ENCODE assay signal across 8 cellular contexts in the genomic region with DNA sequence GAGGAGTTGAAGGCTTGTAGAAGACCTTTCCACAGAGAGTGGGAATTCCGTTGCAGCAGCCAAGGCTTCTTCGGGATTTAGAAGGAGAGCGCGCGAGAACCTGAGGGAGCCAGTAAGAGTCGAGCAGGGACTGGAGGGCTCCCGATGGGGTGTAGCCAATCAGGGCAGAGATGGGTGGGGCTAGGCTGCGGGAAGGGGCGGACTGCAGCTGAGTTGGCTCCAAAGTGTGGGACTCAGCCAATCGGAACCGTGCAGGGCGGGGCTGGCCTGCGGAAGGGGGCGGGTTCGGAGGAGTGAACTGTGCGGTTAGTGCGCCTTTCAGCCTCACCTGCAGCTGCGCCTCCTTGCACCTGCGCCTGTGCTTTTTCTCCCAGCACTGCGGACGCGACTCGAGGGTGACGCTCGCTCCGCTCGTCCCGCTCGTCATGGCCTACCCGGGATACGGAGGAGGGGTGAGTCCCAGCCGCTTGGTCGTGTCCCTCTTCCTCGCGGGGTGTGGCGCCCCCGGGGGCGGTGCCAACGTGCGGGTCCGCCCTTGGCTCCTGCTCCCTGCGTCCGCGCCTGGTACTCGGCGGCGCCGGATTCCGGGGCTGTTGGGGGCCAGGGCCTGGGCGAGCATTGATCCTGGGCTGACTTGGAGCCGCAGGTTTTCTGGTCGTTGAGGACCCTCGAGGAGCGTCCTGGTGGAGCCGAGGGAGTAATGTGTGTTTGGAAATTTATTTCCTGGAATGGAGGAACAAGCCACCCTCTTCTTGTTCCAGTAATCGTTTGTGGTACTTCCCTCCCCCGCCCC. TPM values are rescaled to one million over a fixed set of nuclear protein-coding genes. Genes with fewer than 3 reads are reported as not detected.
DNase-seq lines count a peak whose midpoint lies in the region; ATAC-seq and TF ChIP-seq lines count a peak whose summit lies in the region.

A gene with protein sequence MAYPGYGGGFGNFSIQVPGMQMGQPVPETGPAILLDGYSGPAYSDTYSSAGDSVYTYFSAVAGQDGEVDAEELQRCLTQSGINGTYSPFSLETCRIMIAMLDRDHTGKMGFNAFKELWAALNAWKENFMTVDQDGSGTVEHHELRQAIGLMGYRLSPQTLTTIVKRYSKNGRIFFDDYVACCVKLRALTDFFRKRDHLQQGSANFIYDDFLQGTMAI (plus strand): TSS at position 309 of the 793 bp plus-strand sequence. CDS start 117 bp downstream, at position 426.

- peak within 1 kb of the TSS; percentile 95 for H2AFZ ChIP-seq in trophoblast cell (ENCODE audit: insufficient read depth, low read length, poor library complexity)

- ATAC-seq in HG02678 (IDR thresholded peaks at IDR 0.05; ENCODE audit: unreplicated experiment) (peak; percentile 99), heart left ventricle (peak; percentile 100)

- intact Hi-C loops in heart left ventricle (cut with DNase I): loop anchor here in 1 of 10 donors (2.0 kb wide), 1 partner anchor 25 kb away; the partner anchor contains the start of gene IFIH1

- H3K4me3 ChIP-seq in GM12865 (ENCODE audit: low read depth, low read length) (peak within 1 kb of the TSS; percentile 61), heart left ventricle (peak within 1 kb of the TSS; percentile 57 to 87 (median 78)), trophoblast cell (ENCODE audit: low read depth, low read length) (peak within 1 kb of the TSS; percentile 96), tibial nerve (peak within 1 kb of the TSS; percentile 60 to 92 (median 76))

- no peaks in the 10 kb centered on the region for H3K9me3 Mint-ChIP-seq in T-helper 1 cell treated with Interleukin-12 subunit alpha and Interleukin-12 subunit beta and Interleukin-4 antibody, amounts not matched to agents 30 μg/mL and 1 μg/mL, for 36 hours

- H3K14ac ChIP-seq in trophoblast cell (ENCODE audit: low read length): peak within 1 kb of the TSS; percentile 60

- peaks cover 4% of the 10 kb centered on the region for H3K79me1 ChIP-seq in trophoblast cell (ENCODE audit: low read length)

- TF ChIP-seq EP300 in tibial nerve (IDR thresholded peaks at IDR 0.05): peak in 1 of 2 donors; percentile 82

- peak within 1 kb of the TSS; percentile 75 for H3K27ac Mint-ChIP-seq in T-helper 1 cell treated with Interleukin-12 subunit alpha and Interleukin-12 subunit beta and Interleukin-4 antibody, amounts not matched to agents 30 μg/mL and 1 μg/mL, for 36 hours

- peak within 1 kb of the TSS; percentile 71 for H3K9ac ChIP-seq in trophoblast cell (ENCODE audit: low read length)

- H4K12ac ChIP-seq in trophoblast cell (ENCODE audit: low read depth, low read length): peak within 1 kb of the TSS; percentile 7

- TF ChIP-seq POLR2A in heart left ventricle (IDR thresholded peaks at IDR 0.05) (peak in 1 of 2 donors; percentile 60), tibial nerve (IDR thresholded peaks at IDR 0.05) (peak in 1 of 2 donors; percentile 69)

- H4K8ac ChIP-seq in trophoblast cell (ENCODE audit: low read depth, low read length): peak within 1 kb of the TSS; percentile 82

- TF ChIP-seq CTCF in GM12865 (IDR thresholded peaks at IDR 0.05; ENCODE audit: insufficient read depth, low read depth, low read length, missing control alignments) (no peak), heart left ventricle (IDR thresholded peaks at IDR 0.05) (peak in 4 of 12 donors; percentile 11 to 31 (median 23)), tibial nerve (IDR thresholded peaks at IDR 0.05) (peak in 2 of 5 experiments; percentile 32 to 37)

- H3K9me3 ChIP-seq in heart left ventricle (no peaks in the 10 kb centered on the region), trophoblast cell (ENCODE audit: insufficient read depth, low read depth, low read length) (no peaks in the 10 kb centered on the region), tibial nerve (no peaks in the 10 kb centered on the region)

- peak; percentile 98 for DNase-seq in GM12865 (ENCODE audit: low read depth)
- DNase-seq in NCI-H1417 treated with DMSO at 0.1 percent for 48 hours (lab: John Stamatoyannopoulos, UW): peak; percentile 25
- peak; percentile 97 for DNase-seq in amniotic epithelial cell (ENCODE audit: low read depth)
- peak; percentile 97 to 98 (median 98) for DNase-seq in heart left ventricle
- DNase-seq in trophoblast cell: peak; percentile 97 to 98
- DNase-seq in tibial nerve (ENCODE audit: low spot score in 2 of 2): peak; percentile 94 to 95

- no peak within 1 kb of the TSS for H2BK5ac ChIP-seq in trophoblast cell (ENCODE audit: low read depth, low read length, poor library complexity)

- H2BK120ac ChIP-seq in trophoblast cell (ENCODE audit: insufficient read depth, low read length, poor library complexity): no peak within 1 kb of the TSS

- WGBS in heart left ventricle, 4 donors: 0 to 1% (median 0%) methylated on average over 40 to 57 of the region's 57 CpGs
- no CpG with 5 or more reads among the region's 57 CpGs for WGBS in trophoblast cell (ENCODE audit: extremely low coverage, insufficient coverage, insufficient read length)
- WGBS in tibial nerve, 2 donors: 1% methylated on average over 34 to 51 of the region's 57 CpGs

- H3K27me3 Mint-ChIP-seq in T-helper 1 cell treated with Interleukin-12 subunit alpha and Interleukin-12 subunit beta and Interleukin-4 antibody, amounts not matched to agents 30 μg/mL and 1 μg/mL, for 36 hours (ENCODE audit: low read depth): peaks cover 3% of the 10 kb centered on the region

- H3K4me1 ChIP-seq in heart left ventricle: peaks cover 0 to 18% (median 4%) of the 10 kb centered on the region in 12 donors
- H3K4me1 ChIP-seq in trophoblast cell (ENCODE audit: control insufficient read depth in 1 of 2, insufficient read depth in 2 of 2, low read length in 2 of 2): peaks cover 0 to 5% of the 10 kb centered on the region in 2 experiments
- peaks cover 0 to 32% (median 0%) of the 10 kb centered on the region in 4 donors for H3K4me1 ChIP-seq in tibial nerve

- no peaks in the 10 kb centered on the region for H3K27me3 ChIP-seq in heart left ventricle
- no peaks in the 10 kb centered on the region for H3K27me3 ChIP-seq in trophoblast cell (ENCODE audit: insufficient read depth, low read length)
- no peaks in the 10 kb centered on the region for H3K27me3 ChIP-seq in tibial nerve

- peak within 1 kb of the TSS; percentile 70 for H3K4me2 ChIP-seq in trophoblast cell (ENCODE audit: low read length)

- no peak within 1 kb of the TSS for H4K91ac ChIP-seq in trophoblast cell (ENCODE audit: low read depth, low read length)

- H3K36me3 Mint-ChIP-seq in T-helper 1 cell treated with Interleukin-12 subunit alpha and Interleukin-12 subunit beta and Interleukin-4 antibody, amounts not matched to agents 30 μg/mL and 1 μg/mL, for 36 hours (ENCODE audit: low read depth): peaks cover 2% of the 10 kb centered on the region

- H3K4me3 Mint-ChIP-seq in T-helper 1 cell treated with Interleukin-12 subunit alpha and Interleukin-12 subunit beta and Interleukin-4 antibody, amounts not matched to agents 30 μg/mL and 1 μg/mL, for 36 hours: peak within 1 kb of the TSS; percentile 84

- H2AK5ac ChIP-seq in trophoblast cell (ENCODE audit: low read length): no peak within 1 kb of the TSS

- no peak within 1 kb of the TSS for H3K23ac ChIP-seq in trophoblast cell (ENCODE audit: low read length)

- no peaks in the 10 kb centered on the region for H3K79me2 ChIP-seq in trophoblast cell (ENCODE audit: control insufficient read depth, insufficient read depth, low read length, poor library complexity)

- no peak within 1 kb of the TSS for H3K4ac ChIP-seq in trophoblast cell (ENCODE audit: low read depth, low read length)

- peak within 1 kb of the TSS; percentile 89 for H3K18ac ChIP-seq in trophoblast cell (ENCODE audit: low read length)

- H3K27ac ChIP-seq in heart left ventricle: peak within 1 kb of the TSS in 10 of 12 donors; percentile 31 to 89 (median 66)
- H3K27ac ChIP-seq in trophoblast cell (ENCODE audit: low read depth, low read length): no peak within 1 kb of the TSS
- peak within 1 kb of the TSS; percentile 39 to 85 (median 67) for H3K27ac ChIP-seq in tibial nerve

- no peak within 1 kb of the TSS for H2BK12ac ChIP-seq in trophoblast cell (ENCODE audit: low read length)

- H3K36me3 ChIP-seq in heart left ventricle: peaks cover 0 to 7% (median 0%) of the 10 kb centered on the region in 9 donors
- H3K36me3 ChIP-seq in trophoblast cell (ENCODE audit: control insufficient read depth in 1 of 2, insufficient read depth in 2 of 2, low read length in 2 of 2): no peaks in the 10 kb centered on the region
- H3K36me3 ChIP-seq in tibial nerve: no peaks in the 10 kb centered on the region

- H3K4me1 Mint-ChIP-seq in T-helper 1 cell treated with Interleukin-12 subunit alpha and Interleukin-12 subunit beta and Interleukin-4 antibody, amounts not matched to agents 30 μg/mL and 1 μg/mL, for 36 hours (ENCODE audit: low read depth): peaks cover 14% of the 10 kb centered on the region

RNA-seq across cellular contexts. Expression of the gene that starts here (rescaled TPM):
- total RNA-seq in heart left ventricle (10 to 100 TPM in 2 of 9 donors, 1 to 10 TPM in 7; 5.8 to 20.3 (median 6.4) TPM), tibial nerve (10 to 100 TPM; 13.5 to 32.2 (median 21.1) TPM)
- polyA plus RNA-seq in heart left ventricle: 10 to 100 TPM in 1 of 2 donors, 1 to 10 TPM in 1; 3.0 to 11.0 TPM
- polyA plus RNA-seq in trophoblast cell (2013): 8.3 and 8.5 TPM in 2 replicates

Comparison
In these comparisons a context has a peak if more than half of its experiments do, and no peak if none do; other contexts are left out.
1. DNase-seq: peak in every context shown above with its lines; median percentile 98 in GM12865; 98 in heart left ventricle; 98 in trophoblast cell; 97 in amniotic epithelial cell; 94 in tibial nerve; 25 in NCI-H1417 treated with DMSO at 0.1 percent for 48 hours.